1 cellular context compared by ENCODE assay signal in genomic region chr2:135532581-135532980, GRCh38.
TF ChIP-seq lines count a peak whose summit lies in the region.

No MANE protein-coding gene starts in this region.

TF ChIP-seq in SK-N-SH treated with all-trans-retinoic acid at 6 μM for 48 hours, 23 proteins besides CTCF, POLR2A, EP300 and RAD21 (continued from another document):
- TF ChIP-seq CREB5 (CRISPR knock-in tag; IDR thresholded peaks at IDR 0.05; ENCODE audit: low read depth) (no peak), ZNF70 (CRISPR knock-in tag; IDR thresholded peaks at IDR 0.05) (no peak), OSR1 (CRISPR knock-in tag; IDR thresholded peaks at IDR 0.05) (no peak), CSDC2 (CRISPR knock-in tag; IDR thresholded peaks at IDR 0.05) (no peak), PPARA (CRISPR knock-in tag; IDR thresholded peaks at IDR 0.05; ENCODE audit: borderline replicate concordance) (no peak), TCF4 (CRISPR knock-in tag; IDR thresholded peaks at IDR 0.05; ENCODE audit: borderline replicate concordance) (no peak), TOX (CRISPR knock-in tag; IDR thresholded peaks at IDR 0.05; ENCODE audit: borderline replicate concordance) (no peak), SNAI2 (CRISPR knock-in tag; IDR thresholded peaks at IDR 0.05) (no peak), ZNF565 (CRISPR knock-in tag; conservative IDR thresholded peaks at IDR 0.05; ENCODE audit: low read depth) (no peak), ESRRG (CRISPR knock-in tag; IDR thresholded peaks at IDR 0.05) (no peak), ZNF8 (CRISPR knock-in tag; IDR thresholded peaks at IDR 0.05) (no peak), ARNTL (CRISPR knock-in tag; IDR thresholded peaks at IDR 0.05; ENCODE audit: borderline replicate concordance, low read depth) (no peak)
